14 cellular contexts compared by ENCODE assay signal in genomic region chr5:40381676-40382363, GRCh38.
DNase-seq lines count a peak whose midpoint lies in the region; ATAC-seq and TF ChIP-seq lines count a peak whose summit lies in the region.
"Had no signal": no experiment of that assay in that cellular context is flagged by ENCODE, and none has a peak within 500 bp of the region (broad histone marks: within the 10 kb centered on the region; RNA-seq: fewer than 3 reads in every experiment).

No MANE protein-coding gene starts in this region.

- H3K4me3 Mint-ChIP-seq in CD4-positive, alpha-beta memory T cell = peak overlapping the region in 2 of 8 donors; percentile 4 to 51
- no peak overlapping the region for H3K4me3 Mint-ChIP-seq in T-helper 17 cell
- H3K4me3 Mint-ChIP-seq: nephron had no signal

- intact Hi-C loops in CD4-positive, alpha-beta memory T cell (cut with micrococcal nuclease) = loop anchor here (10.0 kb wide), 1 partner anchor 123 kb away; no protein-coding TSS in a partner anchor
- intact Hi-C loops in HCT116 (cut with micrococcal nuclease) (no loop called here), thyroid gland (cut with DNase I) (no loop called here)

- no peaks in the 10 kb centered on the region for H4K20me1 ChIP-seq in HCT116 (ENCODE audit: insufficient read depth)
- H4K20me1 ChIP-seq: BLaER1 treated with 17β-estradiol and CSF1 and Interleukin-3, amounts not matched to agents 10 nM and 100 nM had no signal

- H3K27me3 Mint-ChIP-seq in CD4-positive, alpha-beta memory T cell = no peaks in the 10 kb centered on the region
- H3K27me3 Mint-ChIP-seq in T-helper 17 cell = no peaks in the 10 kb centered on the region

- no peaks in the 10 kb centered on the region for H3K36me3 ChIP-seq in CD4-positive, alpha-beta memory T cell (ENCODE audit: insufficient read depth, low read length)
- no peaks in the 10 kb centered on the region for H3K36me3 ChIP-seq in HCT116 (ENCODE audit: control insufficient read depth in 1 of 2, insufficient read depth in 2 of 2, low read length in 2 of 2)
- H3K36me3 ChIP-seq in thyroid gland = no peaks in the 10 kb centered on the region
- H3K36me3 ChIP-seq: BLaER1 treated with 17β-estradiol and CSF1 and Interleukin-3, amounts not matched to agents 10 nM and 100 nM had no signal

- TF ChIP-seq POLR2A in HCT116 (IDR thresholded peaks at IDR 0.05; ENCODE audit: borderline replicate concordance, extremely low read depth, insufficient read depth, insufficient read length) = no peak
- TF ChIP-seq POLR2A in thyroid gland (IDR thresholded peaks at IDR 0.05) = no peak

- H3K9ac ChIP-seq in HCT116 (ENCODE audit: low read length) = no peak overlapping the region
- H3K9ac ChIP-seq: BLaER1 treated with 17β-estradiol and CSF1 and Interleukin-3, amounts not matched to agents 10 nM and 100 nM had no signal

- peak overlapping the region; percentile 45 to 88 (median 80) for H3K27ac Mint-ChIP-seq in CD4-positive, alpha-beta memory T cell
- peak overlapping the region; percentile 62 for H3K27ac Mint-ChIP-seq in T-helper 17 cell
- H3K27ac Mint-ChIP-seq: nephron had no signal

- H3K79me2 ChIP-seq in HCT116 (ENCODE audit: insufficient read depth, low read length) = no peaks in the 10 kb centered on the region

- H3K4me1 Mint-ChIP-seq in CD4-positive, alpha-beta memory T cell = peaks cover 62 to 87% (median 71%) of the 10 kb centered on the region in 4 donors
- H3K4me1 Mint-ChIP-seq in T-helper 17 cell = peaks cover 41% of the 10 kb centered on the region
- H3K4me1 Mint-ChIP-seq: nephron had no signal

- peak; percentile 46 for ATAC-seq in HCT116
- ATAC-seq in T-helper 17 cell = no peak
- ATAC-seq in GM21423 (IDR thresholded peaks at IDR 0.05; ENCODE audit: unreplicated experiment) = no peak

- H3K4me1 ChIP-seq in CD4-positive, alpha-beta memory T cell (ENCODE audit: insufficient read depth, low read length) = peaks cover 77% of the 10 kb centered on the region
- peaks cover 15 to 40% of the 10 kb centered on the region in 2 experiments for H3K4me1 ChIP-seq in HCT116 (ENCODE audit: control insufficient read depth in 1 of 2, insufficient read depth in 2 of 2, low read length in 2 of 2)
- H3K4me1 ChIP-seq in thyroid gland = no peaks in the 10 kb centered on the region

- H2AFZ ChIP-seq in HCT116 (ENCODE audit: low read depth, low read length, poor library complexity, severe bottlenecking) = no peak overlapping the region

- H3K27ac ChIP-seq in CD4-positive, alpha-beta memory T cell (ENCODE audit: low read depth, low read length) = no peak overlapping the region
- H3K27ac ChIP-seq in HCT116 (ENCODE audit: low read depth, low read length) (no peak overlapping the region), thyroid gland (no peak overlapping the region)
- H3K27ac ChIP-seq: BLaER1 treated with 17β-estradiol and CSF1 and Interleukin-3, amounts not matched to agents 10 nM and 100 nM had no signal

- CTCF ChIA-PET in CD4-positive, alpha-beta memory T cell (lab: Charles Lee; ENCODE audit: partially characterized antibody) = interaction anchor here (1.2 to 1.3 kb wide), 2 partner anchors 9 to 304 kb away, joined by 3 read pairs; no protein-coding TSS in a partner anchor
- CTCF ChIA-PET in HCT116 (lab: Charles Lee) = no interaction called here

- no peak for TF ChIP-seq RAD21 in HCT116 (IDR thresholded peaks at IDR 0.05; ENCODE audit: low read depth)

- H3K9me2 ChIP-seq in HCT116 (ENCODE audit: insufficient read depth) = no peaks in the 10 kb centered on the region

- H3K4me3 ChIP-seq in CD4-positive, alpha-beta memory T cell (ENCODE audit: low read length in 2 of 2) = no peak overlapping the region
- no peak overlapping the region for H3K4me3 ChIP-seq in HCT116 (replicated peaks in 1 of 2; ENCODE audit: low read depth in 1 of 2, low read length in 2 of 2)
- H3K4me3 ChIP-seq in thyroid gland (replicated peaks in 1 of 3) = no peak overlapping the region
- H3K4me3 ChIP-seq: BLaER1 treated with 17β-estradiol and CSF1 and Interleukin-3, amounts not matched to agents 10 nM and 100 nM had no signal

- H3K4me2 ChIP-seq in HCT116 (ENCODE audit: low read length) = peak overlapping the region; percentile 44
- H3K4me2 ChIP-seq: BLaER1 treated with 17β-estradiol and CSF1 and Interleukin-3, amounts not matched to agents 10 nM and 100 nM had no signal

- WGBS in thyroid gland, 2 donors = 90 to 95% methylated on average over 4 of the region's 4 CpGs

- no peaks in the 10 kb centered on the region for H3K36me3 Mint-ChIP-seq in CD4-positive, alpha-beta memory T cell
- H3K36me3 Mint-ChIP-seq in T-helper 17 cell (ENCODE audit: low read depth) = no peaks in the 10 kb centered on the region

- H3K9me3 Mint-ChIP-seq in CD4-positive, alpha-beta memory T cell = peaks cover 0 to 7% (median 0%) of the 10 kb centered on the region in 8 donors

- TF ChIP-seq CTCF in HCT116 (IDR thresholded peaks at IDR 0.05 in 2 of 3, conservative IDR thresholded peaks at IDR 0.05 in 1 of 3; ENCODE audit: borderline replicate concordance in 1 of 3, insufficient read depth in 1 of 3, low read depth in 2 of 3, low read length in 2 of 3) (no peak), thyroid gland (IDR thresholded peaks at IDR 0.05) (no peak)

- BruUV-seq in HCT116 (replicated peaks; lab: Mats Ljungman, UMichigan) = no TSS peak

- H3K27me3 ChIP-seq in CD4-positive, alpha-beta memory T cell (ENCODE audit: insufficient read depth, low read length) = no peaks in the 10 kb centered on the region
- H3K27me3 ChIP-seq in HCT116 (ENCODE audit: insufficient read depth, low read length) (no peaks in the 10 kb centered on the region), thyroid gland (no peaks in the 10 kb centered on the region)
- H3K27me3 ChIP-seq: BLaER1 treated with 17β-estradiol and CSF1 and Interleukin-3, amounts not matched to agents 10 nM and 100 nM had no signal

- H3K9me3 ChIP-seq in CD4-positive, alpha-beta memory T cell (ENCODE audit: control insufficient read depth in 1 of 2, low read length in 2 of 2) = no peaks in the 10 kb centered on the region
- H3K9me3 ChIP-seq in HCT116 (ENCODE audit: control insufficient read depth in 1 of 2, insufficient read depth in 1 of 2, low read depth in 1 of 2, low read length in 2 of 2) = no peaks in the 10 kb centered on the region
- no peaks in the 10 kb centered on the region for H3K9me3 ChIP-seq in T-helper 17 cell (ENCODE audit: control insufficient read depth, low read length, poor library complexity, severe bottlenecking)
- no peaks in the 10 kb centered on the region for H3K9me3 ChIP-seq in thyroid gland

- POLR2A ChIA-PET in CD4-positive, alpha-beta memory T cell (lab: Charles Lee; ENCODE audit: partially characterized antibody) = interaction anchor here (0.8 to 1.0 kb wide), 2 partner anchors 8 to 28 kb away, joined by 3 to 4 read pairs; no protein-coding TSS in a partner anchor
- POLR2A ChIA-PET in HCT116 (lab: Charles Lee) = no interaction called here

- no peak for DNase-seq in CD4-positive, alpha-beta memory T cell
- DNase-seq in HCT116 (ENCODE audit: low read depth, low spot score) (no peak), T-helper 17 cell (no peak), glomerular visceral epithelial cell (ENCODE audit: extremely low spot score) (peak; percentile 27), thyroid gland (no peak), superior temporal gyrus (ENCODE audit: extremely low spot score) (no peak), NCI-H510A treated with DMSO at 0.1 percent for 48 hours (lab: John Stamatoyannopoulos, UW) (no peak)
- DNase-seq: activated CD4-positive, CD25-positive, alpha-beta regulatory T cell treated with anti-CD3 and anti-CD28 coated beads, Interleukin-2, amount 50 U/mL, for 72 hours; activated effector memory CD4-positive, alpha-beta T cell treated with Interleukin-2 at 50 U/mL for 16 hours; central memory CD4-positive, alpha-beta T cell; stimulated activated naive CD4-positive, alpha-beta T cell treated with Interleukin-2 at 50 U/mL for 16 hours had no signal

- RAD21 ChIA-PET in HCT116 (lab: Charles Lee; ENCODE audit: low non-redundant PET in 1 of 2, low total read pairs in 2 of 2, uncharacterized antibody in 2 of 2, unreplicated experiment in 2 of 2) = no interaction called here

TF ChIP-seq in HCT116, 20 proteins besides CTCF, POLR2A, EP300 and RAD21:
- TF ChIP-seq YY1 (IDR thresholded peaks at IDR 0.05; ENCODE audit: extremely low read depth, insufficient replicate concordance, low read depth, low read length) (no peak), FOSL1 (IDR thresholded peaks at IDR 0.05; ENCODE audit: low read depth) (peak; percentile 18; the same call in 1 of the 2 replicates)
